Comparison of ENCODE assay signal across 19 cellular contexts in the genomic region with DNA sequence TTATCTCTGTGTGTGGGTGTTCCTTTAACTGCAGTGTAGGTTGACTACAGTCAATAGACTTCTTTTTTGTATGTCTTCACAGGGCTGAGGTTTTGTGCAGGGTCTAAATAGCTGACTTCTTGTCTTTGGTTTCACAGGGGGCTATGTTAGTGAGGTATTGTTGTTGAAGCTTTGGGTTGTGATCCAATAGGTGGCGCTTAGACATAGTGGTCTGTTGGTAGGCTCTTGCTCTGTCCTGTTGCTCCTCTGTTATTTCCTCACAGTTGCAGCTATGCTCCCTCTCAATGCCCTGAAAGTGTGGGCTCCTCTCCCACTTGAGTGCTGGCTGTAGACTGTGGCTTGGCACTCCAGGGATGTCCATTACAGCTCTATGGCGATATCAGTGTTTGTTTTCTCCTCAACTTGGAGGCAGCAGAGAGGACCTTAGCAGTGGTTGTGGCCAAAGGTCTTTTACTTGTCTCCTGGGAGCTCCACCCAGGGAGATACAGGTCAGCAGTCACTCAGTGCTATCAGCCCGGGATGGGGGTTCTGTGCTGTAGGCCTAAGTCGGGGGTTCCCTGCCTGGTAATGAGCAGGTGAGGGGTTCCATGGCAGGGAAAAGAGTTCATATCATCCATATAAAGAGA. TPM values are rescaled to one million over a fixed set of nuclear protein-coding genes. Genes with fewer than 3 reads are reported as not detected.
"Had no signal": no experiment of that assay in that cellular context is flagged by ENCODE, and none has a peak within 500 bp of the region (broad histone marks: within the 10 kb centered on the region; RNA-seq: fewer than 3 reads in every experiment).

No MANE protein-coding gene starts in this region.

- H3K9me3 Mint-ChIP-seq: activated naive CD8-positive, alpha-beta T cell treated with anti-CD3 and anti-CD28 coated beads, Interleukin-2, amount 10 ng/mL, durations not matched to agents 7 days and 5 days had no signal

- H3K4me1 ChIP-seq: left lung, thyroid gland had no signal

- H3K27ac ChIP-seq: left lung, thyroid gland had no signal

- H3K9me3 ChIP-seq: left lung, thyroid gland had no signal

- FAIRE-seq: frontal cortex, keratinocyte, urothelium cell line had no signal

- H3K36me3 ChIP-seq: left lung, thyroid gland had no signal

- H3K4me3 Mint-ChIP-seq: activated naive CD8-positive, alpha-beta T cell treated with anti-CD3 and anti-CD28 coated beads, Interleukin-2, amount 10 ng/mL, durations not matched to agents 7 days and 5 days; naive thymus-derived CD8-positive, alpha-beta T cell; stimulated activated naive B cell treated with anti-CD40 and anti-IgM and Interleukin-4, amounts not matched to agents 10 μg/mL and 1 μg/mL and 100 μg/mL, for 72 hours had no signal

- ATAC-seq: left lung; naive thymus-derived CD8-positive, alpha-beta T cell; stimulated activated naive B cell treated with anti-CD40 and anti-IgM and Interleukin-4, amounts not matched to agents 10 μg/mL and 1 μg/mL and 100 μg/mL, for 72 hours had no signal

- H3K27me3 ChIP-seq: left lung, thyroid gland had no signal

- H3K4me3 ChIP-seq: left lung, thyroid gland had no signal

- H3K36me3 Mint-ChIP-seq: activated naive CD8-positive, alpha-beta T cell treated with anti-CD3 and anti-CD28 coated beads, Interleukin-2, amount 10 ng/mL, durations not matched to agents 7 days and 5 days; naive thymus-derived CD8-positive, alpha-beta T cell; stimulated activated naive B cell treated with anti-CD40 and anti-IgM and Interleukin-4, amounts not matched to agents 10 μg/mL and 1 μg/mL and 100 μg/mL, for 72 hours had no signal

- DNase-seq: activated CD4-positive, alpha-beta T cell treated with anti-CD3 and anti-CD28 coated beads for 1 hour; activated CD4-positive, alpha-beta T cell treated with anti-CD3 and anti-CD28 coated beads, Interleukin-2, amount 50 U/mL, for 4 hours; activated naive CD4-positive, alpha-beta T cell; activated naive CD8-positive, alpha-beta T cell treated with anti-CD3 and anti-CD28 coated beads, Interleukin-2, amount 10 ng/mL, durations not matched to agents 7 days and 5 days; activated T-cell treated with anti-CD3 and anti-CD28 coated beads for 4 hours; effector memory CD4-positive, alpha-beta T cell; head of caudate nucleus; left lung; naive thymus-derived CD8-positive, alpha-beta T cell; posterior cingulate gyrus; retina; stimulated activated CD4-positive, alpha-beta T cell treated with anti-CD3 and anti-CD28 coated beads, Interleukin-15, amount 100 ng/mL, for 24 hours; stimulated activated CD4-positive, alpha-beta T cell treated with anti-CD3 and anti-CD28 coated beads, Interleukin-4, amount 100 ng/mL, for 1 hour; stimulated activated naive B cell treated with anti-CD40 and anti-IgM and Interleukin-4, amounts not matched to agents 10 μg/mL and 1 μg/mL and 100 μg/mL, for 72 hours; thyroid gland had no signal

- H3K27ac Mint-ChIP-seq: activated naive CD8-positive, alpha-beta T cell treated with anti-CD3 and anti-CD28 coated beads, Interleukin-2, amount 10 ng/mL, durations not matched to agents 7 days and 5 days; naive thymus-derived CD8-positive, alpha-beta T cell; stimulated activated naive B cell treated with anti-CD40 and anti-IgM and Interleukin-4, amounts not matched to agents 10 μg/mL and 1 μg/mL and 100 μg/mL, for 72 hours had no signal

- H3K27me3 Mint-ChIP-seq: activated naive CD8-positive, alpha-beta T cell treated with anti-CD3 and anti-CD28 coated beads, Interleukin-2, amount 10 ng/mL, durations not matched to agents 7 days and 5 days; naive thymus-derived CD8-positive, alpha-beta T cell had no signal

- H3K4me1 Mint-ChIP-seq: activated naive CD8-positive, alpha-beta T cell treated with anti-CD3 and anti-CD28 coated beads, Interleukin-2, amount 10 ng/mL, durations not matched to agents 7 days and 5 days; naive thymus-derived CD8-positive, alpha-beta T cell; stimulated activated naive B cell treated with anti-CD40 and anti-IgM and Interleukin-4, amounts not matched to agents 10 μg/mL and 1 μg/mL and 100 μg/mL, for 72 hours had no signal

RNA-seq across cellular contexts. Expression of gene POF1B, which starts 14.0 kb away (rescaled TPM):
- total RNA-seq: epithelial cell of proximal tubule; naive thymus-derived CD8-positive, alpha-beta T cell had no signal
- polyA plus RNA-seq: naive thymus-derived CD8-positive, alpha-beta T cell had no signal
